In the genomic region with DNA sequence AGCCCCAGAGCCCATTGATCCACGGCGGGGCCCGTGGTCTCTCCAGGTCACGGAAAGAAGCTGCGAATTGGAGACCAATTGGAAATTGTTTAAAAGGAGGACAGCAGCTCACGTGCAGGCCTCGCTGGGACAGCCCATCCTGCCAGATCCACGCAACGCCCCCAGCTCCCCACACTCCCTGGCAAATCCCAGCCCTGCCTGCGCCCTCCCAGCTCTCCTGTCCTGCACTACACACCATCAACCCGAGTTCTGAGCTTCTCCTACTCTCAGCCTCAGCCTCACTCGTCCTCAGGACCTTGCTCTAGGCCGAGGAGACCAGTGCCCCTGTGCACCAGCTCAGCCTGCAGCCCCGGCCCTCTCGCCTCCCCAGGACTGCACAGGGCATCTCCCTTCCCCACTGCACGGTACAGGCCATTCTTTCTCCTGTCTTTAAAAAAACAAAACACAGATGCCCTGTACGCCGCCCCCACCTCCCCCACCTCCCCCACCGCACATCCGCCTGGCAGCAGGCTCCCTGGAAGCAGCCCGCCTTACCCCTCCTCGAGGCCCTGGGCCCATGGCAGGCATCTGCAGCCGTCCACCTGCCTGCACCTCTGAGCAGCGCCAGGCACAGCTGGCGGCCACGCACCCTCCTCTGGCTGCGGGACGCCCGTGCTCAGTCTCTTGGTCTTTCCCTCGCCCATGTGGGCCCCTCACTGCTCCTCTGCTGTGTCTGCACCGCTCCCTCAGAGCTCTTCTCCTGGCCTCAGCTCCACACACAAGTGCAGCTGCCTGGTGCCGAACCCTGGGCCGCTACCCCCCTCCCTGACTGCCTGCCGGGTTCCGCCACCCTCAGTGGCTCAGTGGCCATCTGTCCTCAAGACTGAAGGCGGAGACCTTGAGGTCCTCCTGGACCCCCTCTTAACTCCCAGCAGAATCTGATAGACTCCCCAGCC, we compare ENCODE assay signal across 32 cellular contexts.
"Had no signal": no experiment of that assay in that cellular context is flagged by ENCODE, and none has a peak within 500 bp of the region (broad histone marks: within the 10 kb centered on the region; RNA-seq: fewer than 3 reads in every experiment).

No MANE protein-coding gene starts in this region.

- H3K9me3 Mint-ChIP-seq: brain; effector memory CD8-positive, alpha-beta T cell; natural killer cell treated with Interleukin-12 subunit alpha and Interleukin-12 subunit beta and Interleukin-15 and Interleukin-18, amount 100 ng/mL, for 72 hours; stimulated activated naive CD8-positive, alpha-beta T cell treated with anti-CD3 and anti-CD28 coated beads, Interleukin-15, amount 100 ng/mL, for 72 hours; type B pancreatic cell had no signal

- ATAC-seq: effector memory CD8-positive, alpha-beta T cell; gastroesophageal sphincter; left lung; mucosa of descending colon; natural killer cell treated with Interleukin-12 subunit alpha and Interleukin-12 subunit beta and Interleukin-15 and Interleukin-18, amount 100 ng/mL, for 72 hours; stimulated activated naive CD8-positive, alpha-beta T cell treated with anti-CD3 and anti-CD28 coated beads, Interleukin-15, amount 100 ng/mL, for 72 hours had no signal

- H3K36me3 ChIP-seq: ovary had no signal

- H3K27ac ChIP-seq: ascending aorta, cardiac muscle cell, left lung, neutrophil, ovary, right lobe of liver, vagina, VCaP had no signal

- DNase-seq: activated CD4-positive, alpha-beta memory T cell treated with anti-CD3 and anti-CD28 coated beads, Interleukin-2, amount 10 ng/mL, durations not matched to agents 7 days and 5 days; activated CD4-positive, alpha-beta T cell treated with anti-CD3 and anti-CD28 coated beads for 48 hours; activated CD8-positive, alpha-beta memory T cell treated with anti-CD3 and anti-CD28 coated beads, Interleukin-2, amount 50 U/mL, for 48 hours; activated effector memory CD4-positive, alpha-beta T cell treated with Interleukin-2 at 50 U/mL for 16 hours; activated naive CD4-positive, alpha-beta T cell treated with Interleukin-2 at 50 U/mL for 16 hours; activated T-cell treated with anti-CD3 and anti-CD28 coated beads, Interleukin-2, amount 50 U/mL, for 48 hours; cortex of kidney; effector memory CD8-positive, alpha-beta T cell; head of caudate nucleus; kidney glomerular epithelial cell; ovary; right lobe of liver; stimulated activated CD4-positive, alpha-beta T cell treated with anti-CD3 and anti-CD28 coated beads, Interleukin-2, amount 100 ng/mL, for 48 hours; stimulated activated naive CD8-positive, alpha-beta T cell treated with anti-CD3 and anti-CD28 coated beads, Interleukin-15, amount 100 ng/mL, for 72 hours; substantia nigra; T-helper 9 cell had no signal

- H3K27ac Mint-ChIP-seq: activated CD4-positive, alpha-beta memory T cell treated with anti-CD3 and anti-CD28 coated beads, Interleukin-2, amount 10 ng/mL, durations not matched to agents 7 days and 5 days; activated naive CD8-positive, alpha-beta T cell; natural killer cell treated with Interleukin-12 subunit alpha and Interleukin-12 subunit beta and Interleukin-15 and Interleukin-18, amount 100 ng/mL, for 72 hours; progenitor cell of endocrine pancreas; type B pancreatic cell had no signal

- H3K9me3 ChIP-seq: ascending aorta, gastroesophageal sphincter, left lung, mucosa of descending colon, neutrophil, right lobe of liver, vagina had no signal

- H3K4me1 Mint-ChIP-seq: activated CD4-positive, alpha-beta memory T cell treated with anti-CD3 and anti-CD28 coated beads, Interleukin-2, amount 10 ng/mL, durations not matched to agents 7 days and 5 days; stimulated activated naive CD8-positive, alpha-beta T cell treated with anti-CD3 and anti-CD28 coated beads, Interleukin-15, amount 100 ng/mL, for 72 hours had no signal

- H3K4me1 ChIP-seq: left lung, right lobe of liver had no signal

- H3K4me3 ChIP-seq: ascending aorta, cardiac muscle cell, gastroesophageal sphincter, left lung, lung, mucosa of descending colon, ovary, right lobe of liver, vagina had no signal

- FAIRE-seq: endothelial cell of umbilical vein, TTC549 had no signal

- H3K4me3 Mint-ChIP-seq: activated CD4-positive, alpha-beta memory T cell treated with anti-CD3 and anti-CD28 coated beads, Interleukin-2, amount 10 ng/mL, durations not matched to agents 7 days and 5 days; activated naive CD8-positive, alpha-beta T cell; brain; effector memory CD8-positive, alpha-beta T cell; natural killer cell treated with Interleukin-12 subunit alpha and Interleukin-12 subunit beta and Interleukin-15 and Interleukin-18, amount 100 ng/mL, for 72 hours; stimulated activated naive CD8-positive, alpha-beta T cell treated with anti-CD3 and anti-CD28 coated beads, Interleukin-15, amount 100 ng/mL, for 72 hours; type B pancreatic cell had no signal
